In genomic region chr9:92066131-92066530, GRCh38 we compare ENCODE assay signal across 18 cellular contexts. TPM values are rescaled to one million over a fixed set of nuclear protein-coding genes. Genes with fewer than 3 reads are reported as not detected.
A peak's percentile ranks its signal among the peaks of the same experiment; 100 is the strongest.
DNase-seq lines count a peak whose midpoint lies in the region; ATAC-seq and TF ChIP-seq lines count a peak whose summit lies in the region.
"Had no signal": no experiment of that assay in that cellular context is flagged by ENCODE, and none has a peak within 500 bp of the region (broad histone marks: within the 10 kb centered on the region; RNA-seq: fewer than 3 reads in every experiment).

No MANE protein-coding gene starts in this region.

- no peak for ATAC-seq in stimulated activated effector memory CD8-positive, alpha-beta T cell treated with anti-CD3 and anti-CD28 coated beads, Interleukin-12 subunit alpha, Interleukin-12 subunit beta, amount 100 ng/mL, for 72 hours
- no peak for ATAC-seq in GM19351 (IDR thresholded peaks at IDR 0.05; ENCODE audit: unreplicated experiment)

- DNase-seq in NCI-H2227 treated with DMSO at 0.1 percent for 48 hours (lab: John Stamatoyannopoulos, UW) = peak; percentile 43
- DNase-seq in left kidney (ENCODE audit: low read depth, low spot score) = peak; percentile 92
- no peak for DNase-seq in stimulated activated effector memory CD8-positive, alpha-beta T cell treated with anti-CD3 and anti-CD28 coated beads, Interleukin-12 subunit alpha, Interleukin-12 subunit beta, amount 100 ng/mL, for 72 hours (ENCODE audit: low spot score in 2 of 2)
- no peak for DNase-seq in foreskin fibroblast
- no peak for DNase-seq in GM10266 (ENCODE audit: extremely low spot score)
- DNase-seq: Caco-2; CD4-positive, CD25-positive, alpha-beta regulatory T cell; EL; Kasumi-1; NCI-H1105; NCI-H1694 treated with DMSO at 0.1 percent for 48 hours; NCI-H2107; NCI-H69; SHP77 had no signal

- H3K4me3 ChIP-seq in foreskin fibroblast (ENCODE audit: low read depth in 1 of 2, low read length in 2 of 2) = no peak overlapping the region

- H3K9me3 Mint-ChIP-seq in brain = peaks cover 17 to 28% (median 25%) of the 10 kb centered on the region in 5 experiments
- peaks cover 20% of the 10 kb centered on the region for H3K9me3 Mint-ChIP-seq in stimulated activated effector memory CD8-positive, alpha-beta T cell treated with anti-CD3 and anti-CD28 coated beads, Interleukin-12 subunit alpha, Interleukin-12 subunit beta, amount 100 ng/mL, for 72 hours

- peaks cover 5% of the 10 kb centered on the region for H3K4me1 Mint-ChIP-seq in brain
- H3K4me1 Mint-ChIP-seq in stimulated activated effector memory CD8-positive, alpha-beta T cell treated with anti-CD3 and anti-CD28 coated beads, Interleukin-12 subunit alpha, Interleukin-12 subunit beta, amount 100 ng/mL, for 72 hours = peaks cover 5% of the 10 kb centered on the region
- H3K4me1 Mint-ChIP-seq: B cell, IgD-negative memory B cell had no signal

- peak overlapping the region; percentile 10 to 57 (median 29) for H3K27ac Mint-ChIP-seq in brain
- H3K27ac Mint-ChIP-seq in stimulated activated effector memory CD8-positive, alpha-beta T cell treated with anti-CD3 and anti-CD28 coated beads, Interleukin-12 subunit alpha, Interleukin-12 subunit beta, amount 100 ng/mL, for 72 hours = peak overlapping the region; percentile 44
- H3K27ac Mint-ChIP-seq: B cell; CD4-positive, CD25-positive, alpha-beta regulatory T cell; IgD-negative memory B cell had no signal

- no peak overlapping the region for H3K4me3 Mint-ChIP-seq in brain
- no peak overlapping the region for H3K4me3 Mint-ChIP-seq in stimulated activated effector memory CD8-positive, alpha-beta T cell treated with anti-CD3 and anti-CD28 coated beads, Interleukin-12 subunit alpha, Interleukin-12 subunit beta, amount 100 ng/mL, for 72 hours
- H3K4me3 Mint-ChIP-seq: B cell; CD4-positive, CD25-positive, alpha-beta regulatory T cell; IgD-negative memory B cell had no signal

- H3K36me3 Mint-ChIP-seq in brain = peaks cover 71% of the 10 kb centered on the region
- peaks cover 84% of the 10 kb centered on the region for H3K36me3 Mint-ChIP-seq in stimulated activated effector memory CD8-positive, alpha-beta T cell treated with anti-CD3 and anti-CD28 coated beads, Interleukin-12 subunit alpha, Interleukin-12 subunit beta, amount 100 ng/mL, for 72 hours

- TF ChIP-seq CTCF in brain (conservative IDR thresholded peaks at IDR 0.05) (no peak), foreskin fibroblast (IDR thresholded peaks at IDR 0.05; ENCODE audit: low read depth, low read length) (no peak), GM10266 (IDR thresholded peaks at IDR 0.05; ENCODE audit: control insufficient read depth, insufficient read depth, low read depth, missing control alignments) (no peak)

- H3K27me3 Mint-ChIP-seq in brain = no peaks in the 10 kb centered on the region
- H3K27me3 Mint-ChIP-seq: B cell; CD4-positive, CD25-positive, alpha-beta regulatory T cell; IgD-negative memory B cell had no signal

RNA-seq across cellular contexts. Expression of gene SPTLC1, which starts 49.1 kb away (rescaled TPM):
- 61.1 TPM for polyA plus RNA-seq in brain (ENCODE audit: insufficient read depth, low read depth, low replicate concordance)

Comparison
In these comparisons a context has a peak if more than half of its experiments do, and no peak if none do; other contexts are left out.
1. DNase-seq: peak in NCI-H2227 treated with DMSO at 0.1 percent for 48 hours (single experiment) and left kidney (single experiment); none in stimulated activated effector memory CD8-positive, alpha-beta T cell treated with anti-CD3 and anti-CD28 coated beads, Interleukin-12 subunit alpha, Interleukin-12 subunit beta, amount 100 ng/mL, for 72 hours (0 of 2), foreskin fibroblast (0 of 2) and GM10266 (single experiment).